In genomic region chr5:98458004-98458403, GRCh38 we compare ENCODE assay signal across 15 cellular contexts.
DNase-seq lines count a peak whose midpoint lies in the region; ATAC-seq and TF ChIP-seq lines count a peak whose summit lies in the region.
"Had no signal": no experiment of that assay in that cellular context is flagged by ENCODE, and none has a peak within 500 bp of the region (broad histone marks: within the 10 kb centered on the region; RNA-seq: fewer than 3 reads in every experiment).

No MANE protein-coding gene starts in this region.

- DNase-seq in AG08396 (ENCODE audit: low spot score) (peak; percentile 10), amniotic stem cell (lab: John Stamatoyannopoulos, UW) (peak; percentile 37), glomerular visceral epithelial cell (ENCODE audit: extremely low spot score) (peak; percentile 41), stomach (no peak), trophoblast cell (no peak), Right ventricle myocardium superior (no peak), DMS 273 (lab: John Stamatoyannopoulos, UW; ENCODE audit: unreplicated experiment) (no peak)
- DNase-seq: activated naive CD4-positive, alpha-beta T cell treated with anti-CD3 and anti-CD28 coated beads for 36 hours; BE2C; DMS153; endodermal cell; kidney glomerular epithelial cell; stimulated activated naive CD8-positive, alpha-beta T cell treated with anti-CD3 and anti-CD28 coated beads, Interleukin-15, amount 100 ng/mL, for 72 hours had no signal

- no peak for TF ChIP-seq CTCF in stomach (IDR thresholded peaks at IDR 0.05)

- H2BK5ac ChIP-seq in trophoblast cell (ENCODE audit: low read depth, low read length, poor library complexity) = no peak overlapping the region

- H4K8ac ChIP-seq in trophoblast cell (ENCODE audit: low read depth, low read length) = no peak overlapping the region

- H3K27me3 ChIP-seq in stomach (no peaks in the 10 kb centered on the region), trophoblast cell (ENCODE audit: insufficient read depth, low read length) (no peaks in the 10 kb centered on the region)
- H3K27me3 ChIP-seq: BE2C had no signal

- no peak overlapping the region for H4K91ac ChIP-seq in trophoblast cell (ENCODE audit: low read depth, low read length)

- no peak overlapping the region for H3K14ac ChIP-seq in trophoblast cell (ENCODE audit: low read length)

- H3K9ac ChIP-seq in trophoblast cell (ENCODE audit: low read length) = no peak overlapping the region

- intact Hi-C loops in stomach (cut with DNase I; ENCODE audit: low total_unique reads) = no loop called here
- intact Hi-C loops in Right ventricle myocardium superior (cut with DNase I) = no loop called here

- no peaks in the 10 kb centered on the region for H3K79me1 ChIP-seq in trophoblast cell (ENCODE audit: low read length)

- no peak overlapping the region for H3K4ac ChIP-seq in trophoblast cell (ENCODE audit: low read depth, low read length)

- no peaks in the 10 kb centered on the region for H3K79me2 ChIP-seq in trophoblast cell (ENCODE audit: control insufficient read depth, insufficient read depth, low read length, poor library complexity)

- H3K9me3 ChIP-seq in stomach (no peaks in the 10 kb centered on the region), trophoblast cell (ENCODE audit: insufficient read depth, low read depth, low read length) (no peaks in the 10 kb centered on the region)
- H3K9me3 ChIP-seq: BE2C had no signal

- 86 to 93% (median 88%) methylated on average over 2 of the region's 2 CpGs for WGBS in stomach, 5 donors
- no CpG with 5 or more reads among the region's 2 CpGs for WGBS in trophoblast cell (ENCODE audit: extremely low coverage, insufficient coverage, insufficient read length)

- no peak overlapping the region for H4K12ac ChIP-seq in trophoblast cell (ENCODE audit: low read depth, low read length)

- H2AFZ ChIP-seq in trophoblast cell (ENCODE audit: insufficient read depth, low read length, poor library complexity) = no peak overlapping the region

- no peak for TF ChIP-seq EP300 in stomach (IDR thresholded peaks at IDR 0.05)

- no peak overlapping the region for H2AK5ac ChIP-seq in trophoblast cell (ENCODE audit: low read length)

- H2BK120ac ChIP-seq in trophoblast cell (ENCODE audit: insufficient read depth, low read length, poor library complexity) = no peak overlapping the region

- no peak overlapping the region for H3K4me2 ChIP-seq in trophoblast cell (ENCODE audit: low read length)

- no peak overlapping the region for H3K18ac ChIP-seq in trophoblast cell (ENCODE audit: low read length)

- no peak overlapping the region for H2BK12ac ChIP-seq in trophoblast cell (ENCODE audit: low read length)

- no peak overlapping the region for H3K23ac ChIP-seq in trophoblast cell (ENCODE audit: low read length)

- H3K27ac ChIP-seq in stomach (no peak overlapping the region), trophoblast cell (ENCODE audit: low read depth, low read length) (no peak overlapping the region)

- H3K36me3 ChIP-seq in stomach (no peaks in the 10 kb centered on the region), trophoblast cell (ENCODE audit: control insufficient read depth in 1 of 2, insufficient read depth in 2 of 2, low read length in 2 of 2) (no peaks in the 10 kb centered on the region)
- H3K36me3 ChIP-seq: BE2C had no signal

- H3K4me3 ChIP-seq in stomach (no peak overlapping the region), trophoblast cell (ENCODE audit: low read depth, low read length) (no peak overlapping the region)

- H3K4me1 ChIP-seq in stomach (peaks cover 0 to 13% (median 3%) of the 10 kb centered on the region in 4 donors), trophoblast cell (ENCODE audit: control insufficient read depth in 1 of 2, insufficient read depth in 2 of 2, low read length in 2 of 2) (no peaks in the 10 kb centered on the region)
- H3K4me1 ChIP-seq: BE2C had no signal

- no peak for TF ChIP-seq POLR2A in stomach (IDR thresholded peaks at IDR 0.05)

- ATAC-seq in HG02852 (IDR thresholded peaks at IDR 0.05; ENCODE audit: unreplicated experiment) (peak; percentile 64), Right ventricle myocardium superior (ENCODE audit: poor library complexity) (no peak)
- ATAC-seq: HepG2; stimulated activated naive CD8-positive, alpha-beta T cell treated with anti-CD3 and anti-CD28 coated beads, Interleukin-15, amount 100 ng/mL, for 72 hours had no signal

Comparison
In these comparisons a context has a peak if more than half of its experiments do, and no peak if none do; other contexts are left out.
1. DNase-seq: peak in AG08396 (single experiment), amniotic stem cell (single experiment) and glomerular visceral epithelial cell (single experiment); none in stomach (single experiment), trophoblast cell (0 of 2), Right ventricle myocardium superior (single experiment) and DMS 273 (single experiment).